In genomic region chr10:62637249-62638061, GRCh38 we compare ENCODE assay signal across 8 cellular contexts.
A peak's percentile ranks its signal among the peaks of the same experiment; 100 is the strongest.
DNase-seq lines count a peak whose midpoint lies in the region; ATAC-seq and TF ChIP-seq lines count a peak whose summit lies in the region.

No MANE protein-coding gene starts in this region.

- no peaks in the 10 kb centered on the region for H3K36me3 Mint-ChIP-seq in CD4-positive, alpha-beta T cell (ENCODE audit: low read depth)

- no peak for TF ChIP-seq CTCF in CD4-positive, alpha-beta T cell (IDR thresholded peaks at IDR 0.05)
- no peak for TF ChIP-seq CTCF in heart left ventricle (IDR thresholded peaks at IDR 0.05)

- TF ChIP-seq POLR2A in heart left ventricle (IDR thresholded peaks at IDR 0.05) = no peak

- H3K27me3 ChIP-seq in CD4-positive, alpha-beta T cell (ENCODE audit: control insufficient read depth, insufficient read depth, low read length) = no peaks in the 10 kb centered on the region
- no peaks in the 10 kb centered on the region for H3K27me3 ChIP-seq in heart left ventricle

- intact Hi-C loops in CD4-positive, alpha-beta T cell (cut with DNase I, micrococcal nuclease) = loop anchor here (1.0 to 10.0 kb wide), 6 partner anchors 45 to 743 kb away; partner anchors contain the start of gene NRBF2 (in 2 of the 2)
- intact Hi-C loops in heart left ventricle (cut with DNase I) = loop anchor here in 3 of 10 donors (2.0 to 10.0 kb wide), 3 partner anchors 167 to 179 kb away; partner anchors contain the start of genes EGR2 (in 2 of the 3) and ADO (in 1 of the 3)

- H3K27ac Mint-ChIP-seq in CD4-positive, alpha-beta T cell = no peak overlapping the region

- H3K36me3 ChIP-seq in heart left ventricle = no peaks in the 10 kb centered on the region

- POLR2A ChIA-PET in CD4-positive, alpha-beta T cell (lab: Charles Lee) = interaction anchor here (0.7 to 3.2 kb wide), 20 partner anchors 10 to 737 kb away, joined by 3 to 90 read pairs (median 4); partner anchors contain the start of genes ADO, EGR2 and NRBF2

- H3K4me3 ChIP-seq in heart left ventricle = peak overlapping the region in 9 of 12 donors; percentile 15 to 38 (median 22)

- H3K4me1 Mint-ChIP-seq in CD4-positive, alpha-beta T cell (ENCODE audit: low read depth) = peaks cover 4% of the 10 kb centered on the region

- no peaks in the 10 kb centered on the region for H3K27me3 Mint-ChIP-seq in CD4-positive, alpha-beta T cell

- H3K9me3 ChIP-seq in CD4-positive, alpha-beta T cell (ENCODE audit: control insufficient read depth, low read length) = no peaks in the 10 kb centered on the region
- H3K9me3 ChIP-seq in heart left ventricle = no peaks in the 10 kb centered on the region

- CTCF ChIA-PET in CD4-positive, alpha-beta T cell (lab: Charles Lee) = interaction anchor here (0.6 to 3.1 kb wide), 15 partner anchors 10 to 215 kb away, joined by 3 to 22 read pairs (median 4); partner anchors contain the start of gene ADO

- 41 to 53% (median 51%) methylated on average over 9 of the region's 9 CpGs for WGBS in heart left ventricle, 4 donors

- peak overlapping the region; percentile 70 for H3K27ac ChIP-seq in CD4-positive, alpha-beta T cell (ENCODE audit: low read depth, low read length)
- H3K27ac ChIP-seq in heart left ventricle = peak overlapping the region; percentile 6 to 93 (median 49)

- no peaks in the 10 kb centered on the region for H3K9me3 Mint-ChIP-seq in CD4-positive, alpha-beta T cell

- ATAC-seq in CD4-positive, alpha-beta T cell (ENCODE audit: poor library complexity) = peak; percentile 91
- ATAC-seq in GM21576 (IDR thresholded peaks at IDR 0.05; ENCODE audit: unreplicated experiment) = peak; percentile 56
- ATAC-seq in heart left ventricle = peak; percentile 40 to 70 (median 54)

- peak; percentile 44 to 61 (median 50) for DNase-seq in CD4-positive, alpha-beta T cell
- DNase-seq in M059J (ENCODE audit: low read depth) = peak; percentile 67
- peak; percentile 69 for DNase-seq in activated T-cell treated with anti-CD3 and anti-CD28 coated beads for 24 hours (ENCODE audit: low read depth)
- DNase-seq in heart left ventricle = peak in 2 of 5 donors; percentile 29 to 36
- peak; percentile 45 to 65 for DNase-seq in stimulated activated CD4-positive, alpha-beta T cell treated with anti-CD3 and anti-CD28 coated beads, Interleukin-2, amount 100 ng/mL, for 48 hours
- no peak for DNase-seq in HT-29 (ENCODE audit: low spot score)
- no peak for DNase-seq in NCI-H2171 (lab: John Stamatoyannopoulos, UW)

- H3K4me3 Mint-ChIP-seq in CD4-positive, alpha-beta T cell = no peak overlapping the region

- H3K4me1 ChIP-seq in heart left ventricle = peaks cover 0 to 83% (median 15%) of the 10 kb centered on the region in 12 donors

Comparison
In these comparisons a context has a peak if more than half of its experiments do, and no peak if none do; other contexts are left out.
1. DNase-seq: peak in CD4-positive, alpha-beta T cell (10 of 10), M059J (single experiment), activated T-cell treated with anti-CD3 and anti-CD28 coated beads for 24 hours (single experiment) and stimulated activated CD4-positive, alpha-beta T cell treated with anti-CD3 and anti-CD28 coated beads, Interleukin-2, amount 100 ng/mL, for 48 hours (2 of 2); none in HT-29 (single experiment) and NCI-H2171 (single experiment).
2. Peak in every context shown above with its lines, with median percentiles within 50 percentile points of each other: ATAC-seq.